In the genomic region with DNA sequence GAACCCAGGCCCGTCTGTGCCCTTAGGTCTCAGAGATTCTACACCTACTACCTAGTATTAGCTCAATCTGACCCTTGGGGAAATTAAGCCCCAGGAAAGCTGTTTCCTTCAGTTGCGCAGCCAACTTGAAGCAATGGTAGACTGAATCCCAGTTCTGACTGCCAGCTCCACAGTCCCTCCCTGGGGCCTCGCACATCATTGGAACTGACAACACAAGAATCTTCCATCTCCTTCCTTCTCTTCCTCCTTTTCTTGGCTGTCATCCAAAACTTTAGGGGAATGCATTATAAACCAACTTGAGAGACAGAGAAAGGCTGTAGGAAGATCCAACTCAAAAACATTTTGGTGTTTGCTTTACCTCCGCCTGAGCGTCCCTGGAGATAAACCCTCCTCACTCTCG, we compare ENCODE assay signal across 1 cellular context.
TF ChIP-seq lines count a peak whose summit lies in the region.

No MANE protein-coding gene starts in this region.

TF ChIP-seq in K562, 482 proteins besides CTCF, POLR2A, EP300 and RAD21:
- TF ChIP-seq NFIC (IDR thresholded peaks at IDR 0.05) (peak; percentile 36), FOS (IDR thresholded peaks at IDR 0.05; ENCODE audit: extremely low read depth, insufficient read length) (no peak)
